In genomic region chr9:28805197-28805596, GRCh38 we compare ENCODE assay signal across 20 cellular contexts.
DNase-seq lines count a peak whose midpoint lies in the region; ATAC-seq and TF ChIP-seq lines count a peak whose summit lies in the region.
"Had no signal": no experiment of that assay in that cellular context is flagged by ENCODE, and none has a peak within 500 bp of the region (broad histone marks: within the 10 kb centered on the region; RNA-seq: fewer than 3 reads in every experiment).

No MANE protein-coding gene starts in this region.

- H3K36me3 ChIP-seq in BE2C = no peaks in the 10 kb centered on the region

- ATAC-seq in SK-N-SH treated with all-trans-retinoic acid at 6 μM for 48 hours = no peak
- no peak for ATAC-seq in HG03442 (IDR thresholded peaks at IDR 0.05; ENCODE audit: unreplicated experiment)
- ATAC-seq in GM21528 (IDR thresholded peaks at IDR 0.05; ENCODE audit: low FRiP score, unreplicated experiment) = no peak
- ATAC-seq: A549, GM12878 had no signal

- H3K4me3 ChIP-seq in BE2C (ENCODE audit: low read depth, low read length) = no peak overlapping the region
- H3K4me3 ChIP-seq: A549, GM12878, GM23248 had no signal

- peaks cover 48% of the 10 kb centered on the region for H3K4me1 ChIP-seq in BE2C

- peak; percentile 50 for DNase-seq in BE2C
- DNase-seq in NCI-H69 (lab: John Stamatoyannopoulos, UW) = peak; percentile 30
- no peak for DNase-seq in EL
- DNase-seq: 8988T; ACHN; AML-193; C1 segment of cervical spinal cord; Calu3; CD4-positive, alpha-beta memory T cell; COR-L47; DND-41; GDM1; GM23248; H7; HCEC 1CT had no signal

- H3K27me3 ChIP-seq in BE2C = no peaks in the 10 kb centered on the region

- H3K9me3 ChIP-seq in BE2C = no peaks in the 10 kb centered on the region
- H3K9me3 ChIP-seq: A549 had no signal

- TF ChIP-seq CTCF in BE2C (IDR thresholded peaks at IDR 0.05; ENCODE audit: low read depth, low read length) = no peak

TF ChIP-seq in SK-N-SH treated with all-trans-retinoic acid at 6 μM for 48 hours, 23 proteins besides CTCF, POLR2A, EP300 and RAD21:
- TF ChIP-seq OSR1 (CRISPR knock-in tag; IDR thresholded peaks at IDR 0.05) = no peak
- no peak for TF ChIP-seq CSRNP3 (CRISPR knock-in tag; IDR thresholded peaks at IDR 0.05)
- peak; percentile 81 for TF ChIP-seq TCF4 (CRISPR knock-in tag; IDR thresholded peaks at IDR 0.05; ENCODE audit: borderline replicate concordance)
- no peak for TF ChIP-seq PPARA (CRISPR knock-in tag; IDR thresholded peaks at IDR 0.05; ENCODE audit: borderline replicate concordance)
- TF ChIP-seq ZFP3 (CRISPR knock-in tag; IDR thresholded peaks at IDR 0.05) = 0 out of 2 replicates have a peak, but pooled peaks have one; percentile 18
- TF ChIP-seq TSHZ2 (CRISPR knock-in tag; IDR thresholded peaks at IDR 0.05) = no peak
- TF ChIP-seq ARNTL (CRISPR knock-in tag; IDR thresholded peaks at IDR 0.05; ENCODE audit: borderline replicate concordance, low read depth) = no peak
- TF ChIP-seq ISL1 (CRISPR knock-in tag; IDR thresholded peaks at IDR 0.05) = peak; percentile 56; the same call in 1 of the 2 replicates
- TF ChIP-seq ZNF70 (CRISPR knock-in tag; IDR thresholded peaks at IDR 0.05) = no peak
- TF ChIP-seq CREB5 (CRISPR knock-in tag; IDR thresholded peaks at IDR 0.05; ENCODE audit: low read depth) = no peak
- no peak for TF ChIP-seq ESRRG (CRISPR knock-in tag; IDR thresholded peaks at IDR 0.05)
